18 cellular contexts compared by ENCODE assay signal in the genomic region with DNA sequence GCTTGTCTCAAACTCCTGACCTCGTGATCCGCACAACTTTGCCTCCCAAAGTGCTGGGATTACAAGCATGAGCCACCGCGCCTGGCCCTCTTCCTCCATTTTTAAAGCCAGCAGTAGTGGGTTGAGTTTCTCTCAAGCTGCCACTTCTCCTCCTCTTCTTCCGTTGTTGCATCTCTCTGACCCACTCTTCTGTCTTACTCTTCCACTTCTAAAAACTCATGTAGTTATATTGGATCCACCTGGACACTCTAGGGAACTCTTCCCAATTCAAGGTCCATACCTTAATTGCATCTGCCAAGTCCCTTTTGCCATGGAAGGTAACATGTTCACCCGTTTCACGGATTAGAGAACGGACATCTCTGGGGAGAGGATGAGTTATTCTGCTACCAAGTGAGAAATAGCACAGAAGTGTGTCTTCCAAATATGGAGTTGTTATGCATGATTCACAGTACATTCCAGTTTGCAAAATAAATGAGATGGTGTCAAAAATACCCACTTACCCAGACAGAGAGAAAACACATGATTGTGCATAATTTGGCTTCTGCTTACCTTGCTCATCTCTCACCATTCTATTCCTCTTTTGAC. TPM values are rescaled to one million over a fixed set of nuclear protein-coding genes. Genes with fewer than 3 reads are reported as not detected.
A peak's percentile ranks its signal among the peaks of the same experiment; 100 is the strongest.
DNase-seq lines count a peak whose midpoint lies in the region; ATAC-seq lines count a peak whose summit lies in the region.
"Had no signal": no experiment of that assay in that cellular context is flagged by ENCODE, and none has a peak within 500 bp of the region (broad histone marks: within the 10 kb centered on the region; RNA-seq: fewer than 3 reads in every experiment).

No MANE protein-coding gene starts in this region.

- no peaks in the 10 kb centered on the region for H3K79me2 ChIP-seq in Karpas-422 (ENCODE audit: low read length)

- H3K9ac ChIP-seq in Karpas-422 (ENCODE audit: low read length) = no peak overlapping the region
- H3K9ac ChIP-seq: BLaER1 had no signal

- peaks cover 0 to 6% (median 1%) of the 10 kb centered on the region in 3 donors for H3K4me1 Mint-ChIP-seq in IgD-negative memory B cell
- H3K4me1 Mint-ChIP-seq in stimulated activated memory B cell treated with anti-CD40 and anti-IgM and Interleukin-4, amounts not matched to agents 10 μg/mL and 1 μg/mL and 100 μg/mL, for 72 hours = no peaks in the 10 kb centered on the region
- H3K4me1 Mint-ChIP-seq: CD8-positive, alpha-beta memory T cell had no signal

- no peak overlapping the region for H3K4me2 ChIP-seq in Karpas-422 (ENCODE audit: low read depth, low read length, poor library complexity, severe bottlenecking)
- H3K4me2 ChIP-seq: A549, BLaER1 had no signal

- no peak overlapping the region for H2AFZ ChIP-seq in Karpas-422 (ENCODE audit: low read length)

- ATAC-seq in GM18907 (IDR thresholded peaks at IDR 0.05; ENCODE audit: unreplicated experiment) = peak; percentile 69
- no peak for ATAC-seq in stimulated activated memory B cell treated with anti-CD40 and anti-IgM and Interleukin-4, amounts not matched to agents 10 μg/mL and 1 μg/mL and 100 μg/mL, for 72 hours
- ATAC-seq: A549, K562 had no signal

- H3K27me3 Mint-ChIP-seq in IgD-negative memory B cell = no peaks in the 10 kb centered on the region
- no peaks in the 10 kb centered on the region for H3K27me3 Mint-ChIP-seq in stimulated activated memory B cell treated with anti-CD40 and anti-IgM and Interleukin-4, amounts not matched to agents 10 μg/mL and 1 μg/mL and 100 μg/mL, for 72 hours
- H3K27me3 Mint-ChIP-seq: CD8-positive, alpha-beta memory T cell had no signal

- no peak overlapping the region for H3K27ac Mint-ChIP-seq in IgD-negative memory B cell
- H3K27ac Mint-ChIP-seq in stimulated activated memory B cell treated with anti-CD40 and anti-IgM and Interleukin-4, amounts not matched to agents 10 μg/mL and 1 μg/mL and 100 μg/mL, for 72 hours = no peak overlapping the region
- H3K27ac Mint-ChIP-seq: CD8-positive, alpha-beta memory T cell had no signal

- no peaks in the 10 kb centered on the region for H3K9me3 ChIP-seq in Karpas-422 (ENCODE audit: low read length)
- H3K9me3 ChIP-seq: A549, BLaER1, HAP-1 had no signal

- no peaks in the 10 kb centered on the region; the same call in 1 of the 2 replicates for H3K9me2 ChIP-seq in Karpas-422 (replicated peaks; ENCODE audit: insufficient read depth, low read length)

- peaks cover 1 to 9% (median 2%) of the 10 kb centered on the region in 3 donors for H3K9me3 Mint-ChIP-seq in IgD-negative memory B cell
- H3K9me3 Mint-ChIP-seq in stimulated activated memory B cell treated with anti-CD40 and anti-IgM and Interleukin-4, amounts not matched to agents 10 μg/mL and 1 μg/mL and 100 μg/mL, for 72 hours = peaks cover 3% of the 10 kb centered on the region

- H3K36me3 Mint-ChIP-seq in IgD-negative memory B cell = no peaks in the 10 kb centered on the region
- no peaks in the 10 kb centered on the region for H3K36me3 Mint-ChIP-seq in stimulated activated memory B cell treated with anti-CD40 and anti-IgM and Interleukin-4, amounts not matched to agents 10 μg/mL and 1 μg/mL and 100 μg/mL, for 72 hours
- H3K36me3 Mint-ChIP-seq: CD8-positive, alpha-beta memory T cell had no signal

- H3K27me3 ChIP-seq in Karpas-422 (ENCODE audit: low read length) = no peaks in the 10 kb centered on the region
- H3K27me3 ChIP-seq: BLaER1 had no signal

- H3K4me3 ChIP-seq in Karpas-422 (ENCODE audit: low read length) = no peak overlapping the region
- H3K4me3 ChIP-seq: A549, BLaER1, HAP-1, K562 had no signal

- H4K20me1 ChIP-seq in Karpas-422 (ENCODE audit: insufficient read depth, low read depth, low read length) = no peaks in the 10 kb centered on the region
- H4K20me1 ChIP-seq: BLaER1 had no signal

- DNase-seq in inferior parietal cortex (ENCODE audit: extremely low spot score) = peak; percentile 3
- no peak for DNase-seq in Karpas-422
- DNase-seq in COLO829 (ENCODE audit: low spot score) = no peak
- DNase-seq in retina = no peak
- no peak for DNase-seq in NCI-H2081 (lab: John Stamatoyannopoulos, UW)
- DNase-seq: CD8-positive, alpha-beta memory T cell; GOT3; Kasumi-1 had no signal

- no peaks in the 10 kb centered on the region for H3K36me3 ChIP-seq in Karpas-422 (ENCODE audit: insufficient read depth, low read length)
- H3K36me3 ChIP-seq: BLaER1, HAP-1 had no signal

- no peaks in the 10 kb centered on the region for H3K4me1 ChIP-seq in Karpas-422 (ENCODE audit: low read length)
- H3K4me1 ChIP-seq: A549, BLaER1, HAP-1 had no signal

- no peak overlapping the region for H3K27ac ChIP-seq in Karpas-422 (ENCODE audit: low read length)
- H3K27ac ChIP-seq: A549, BLaER1, HL-60 had no signal

- H3K4me3 Mint-ChIP-seq in IgD-negative memory B cell = peak overlapping the region in 3 of 4 donors; percentile 7 to 61 (median 59)
- peak overlapping the region; percentile 4 for H3K4me3 Mint-ChIP-seq in stimulated activated memory B cell treated with anti-CD40 and anti-IgM and Interleukin-4, amounts not matched to agents 10 μg/mL and 1 μg/mL and 100 μg/mL, for 72 hours
- H3K4me3 Mint-ChIP-seq: CD8-positive, alpha-beta memory T cell had no signal

RNA-seq across cellular contexts. Expression of a gene that starts 51.8 kb away (rescaled TPM):
- polyA plus RNA-seq in IgD-negative memory B cell = not detected
- not detected in 2 replicates for total RNA-seq in Karpas-422 (2014; rRNA removed; shearing (Covaris generic); ENCODE audit: low replicate concordance)
- total RNA-seq: CD8-positive, alpha-beta memory T cell; Daoy had no signal
- polyA plus RNA-seq: A549; AG04450; CD8-positive, alpha-beta memory T cell had no signal
